ENCODE assay signal across 17 cellular contexts in genomic region chrX:147884958-147885357, GRCh38. TPM values are rescaled to one million over a fixed set of nuclear protein-coding genes. Genes with fewer than 3 reads are reported as not detected.
DNase-seq lines count a peak whose midpoint lies in the region; ATAC-seq, FAIRE-seq and TF ChIP-seq lines count a peak whose summit lies in the region.
"Had no signal": no experiment of that assay in that cellular context is flagged by ENCODE, and none has a peak within 500 bp of the region (broad histone marks: within the 10 kb centered on the region; RNA-seq: fewer than 3 reads in every experiment).

No MANE protein-coding gene starts in this region.

- H3K4me3 ChIP-seq in fibroblast of villous mesenchyme (ENCODE audit: low read depth, low read length) (no peak overlapping the region), gastroesophageal sphincter (no peak overlapping the region), GM23338 (no peak overlapping the region)
- H3K4me3 ChIP-seq: prostate gland had no signal

- no peaks in the 10 kb centered on the region for H3F3A ChIP-seq in GM23338 (replicated peaks; ENCODE audit: low read depth)

- no peaks in the 10 kb centered on the region for H3K36me3 Mint-ChIP-seq in GM23338 (ENCODE audit: low read depth)
- H3K36me3 Mint-ChIP-seq: stimulated activated naive B cell treated with anti-CD40 and anti-IgM and Interleukin-4, amounts not matched to agents 10 μg/mL and 1 μg/mL and 100 μg/mL, for 72 hours had no signal

- WGBS in gastroesophageal sphincter (ENCODE audit: low coverage in 1 of 2), 2 donors = 25 to 27% methylated on average over 2 of the region's 2 CpGs

- H3K4me1 Mint-ChIP-seq in GM23338 = no peaks in the 10 kb centered on the region
- H3K4me1 Mint-ChIP-seq: B cell had no signal

- H3K4me1 ChIP-seq in gastroesophageal sphincter (no peaks in the 10 kb centered on the region), GM23338 (ENCODE audit: insufficient read depth) (no peaks in the 10 kb centered on the region)
- H3K4me1 ChIP-seq: prostate gland had no signal

- H2AFZ ChIP-seq in GM23338 = no peak overlapping the region

- TF ChIP-seq EP300 in gastroesophageal sphincter (IDR thresholded peaks at IDR 0.05) = no peak

- H3K9me3 Mint-ChIP-seq in GM23338 = no peaks in the 10 kb centered on the region

- no peak for FAIRE-seq in GM12892 (lab: Jason Lieb, UNC)
- FAIRE-seq: frontal cortex, H54 had no signal

- H3K36me3 ChIP-seq in gastroesophageal sphincter (no peaks in the 10 kb centered on the region), GM23338 (ENCODE audit: insufficient read depth) (no peaks in the 10 kb centered on the region)
- H3K36me3 ChIP-seq: prostate gland had no signal

- TF ChIP-seq POLR2A in GM12892 (IDR thresholded peaks at IDR 0.05; ENCODE audit: low read depth, low read length) (no peak), gastroesophageal sphincter (IDR thresholded peaks at IDR 0.05) (no peak)

- H3K9me2 ChIP-seq in GM23338 (ENCODE audit: insufficient read depth) = no peaks in the 10 kb centered on the region

- TF ChIP-seq CTCF in fibroblast of villous mesenchyme (IDR thresholded peaks at IDR 0.05; ENCODE audit: insufficient read depth, low read depth, low read length) (no peak), gastroesophageal sphincter (IDR thresholded peaks at IDR 0.05) (no peak), GM23338 (conservative IDR thresholded peaks at IDR 0.05; ENCODE audit: low read depth in 2 of 2) (no peak)

- H3K27me3 ChIP-seq in gastroesophageal sphincter = no peaks in the 10 kb centered on the region
- H3K27me3 ChIP-seq in GM23338 (ENCODE audit: insufficient read depth) = no peaks in the 10 kb centered on the region

- no peak overlapping the region for H3K27ac Mint-ChIP-seq in GM23338
- H3K27ac Mint-ChIP-seq: B cell; stimulated activated naive B cell treated with anti-CD40 and anti-IgM and Interleukin-4, amounts not matched to agents 10 μg/mL and 1 μg/mL and 100 μg/mL, for 72 hours had no signal

- H3K4me3 Mint-ChIP-seq in GM23338 = no peak overlapping the region
- H3K4me3 Mint-ChIP-seq: B cell; stimulated activated naive B cell treated with anti-CD40 and anti-IgM and Interleukin-4, amounts not matched to agents 10 μg/mL and 1 μg/mL and 100 μg/mL, for 72 hours had no signal

- no peaks in the 10 kb centered on the region for H3K79me2 ChIP-seq in GM23338 (replicated peaks; ENCODE audit: insufficient read depth)

- H3K27me3 Mint-ChIP-seq in GM23338 (ENCODE audit: insufficient read depth, low read depth, poor library complexity) = no peaks in the 10 kb centered on the region
- H3K27me3 Mint-ChIP-seq: B cell had no signal

- H3K27ac ChIP-seq in gastroesophageal sphincter (no peak overlapping the region), GM23338 (ENCODE audit: low read depth) (no peak overlapping the region)
- H3K27ac ChIP-seq: prostate gland had no signal

- H3K9me3 ChIP-seq in gastroesophageal sphincter = no peaks in the 10 kb centered on the region
- H3K9me3 ChIP-seq: prostate gland had no signal

- ATAC-seq in GM18502 (IDR thresholded peaks at IDR 0.05; ENCODE audit: poor library complexity, unreplicated experiment) (peak; percentile 71), GM21576 (IDR thresholded peaks at IDR 0.05; ENCODE audit: unreplicated experiment) (peak; percentile 59), gastroesophageal sphincter (no peak), GM23338 (no peak)
- ATAC-seq: stimulated activated naive B cell treated with anti-CD40 and anti-IgM and Interleukin-4, amounts not matched to agents 10 μg/mL and 1 μg/mL and 100 μg/mL, for 72 hours had no signal

- no peak overlapping the region for H3K4me2 ChIP-seq in GM23338

- H4K20me1 ChIP-seq in GM23338 (replicated peaks; ENCODE audit: insufficient read depth) = no peaks in the 10 kb centered on the region

- DNase-seq in M059J (ENCODE audit: low read depth) (peak; percentile 3), fibroblast of villous mesenchyme (ENCODE audit: low read depth) (peak; percentile 10), GM12892 (ENCODE audit: insufficient read length) (no peak), GM23338 (ENCODE audit: low spot score) (no peak), NCI-H345 treated with DMSO at 0.1 percent for 48 hours (lab: John Stamatoyannopoulos, UW; ENCODE audit: unreplicated experiment) (no peak)
- DNase-seq: activated CD4-positive, CD25-positive, alpha-beta regulatory T cell treated with anti-CD3 and anti-CD28 coated beads, Interleukin-2, amount 50 U/mL, for 72 hours; activated T-cell treated with anti-CD3 and anti-CD28 coated beads, Interleukin-2, amount 50 U/mL, for 1 hour; islet precursor cell; stimulated activated naive B cell treated with anti-CD40 and anti-IgM and Interleukin-4, amounts not matched to agents 10 μg/mL and 1 μg/mL and 100 μg/mL, for 72 hours; SW 1271 had no signal

TF ChIP-seq in GM23338, 12 proteins besides CTCF, POLR2A, EP300 and RAD21 (continues in another document):
- TF ChIP-seq ZNF331 (CRISPR knock-in tag; IDR thresholded peaks at IDR 0.05; ENCODE audit: low read depth) (no peak), ZNF114 (CRISPR knock-in tag; IDR thresholded peaks at IDR 0.05) (no peak), REST (IDR thresholded peaks at IDR 0.05; ENCODE audit: unreplicated experiment) (no peak)

RNA-seq across cellular contexts. Expression of gene FMR1, which starts 26.8 kb away (rescaled TPM):
- 40.0 and 60.7 TPM in 2 replicates for total RNA-seq in M059J (2014; rRNA removed; shearing (Covaris generic))
- total RNA-seq in fibroblast of villous mesenchyme (27.6 and 28.7 TPM in 2 replicates), gastroesophageal sphincter (10 to 100 TPM; 23.2 to 36.6 (median 31.5) TPM)
- 30.7 TPM for polyA plus RNA-seq in GM12892 (2012; ENCODE audit: missing spikeins)
- total RNA-seq in GM23338 (2014; rRNA removed; shearing (Covaris generic)) = 36.5 and 44.3 TPM in 2 replicates
- polyA plus RNA-seq in GM23338 (2016; fragmentation: Nextera tagmentation; extraction: Ambion mirVana) = 13.0 and 17.1 TPM in 2 replicates

Comparison
In these comparisons a context has a peak if more than half of its experiments do, and no peak if none do; other contexts are left out.
1. ATAC-seq: peak in GM18502 (single experiment) and GM21576 (single experiment); none in gastroesophageal sphincter (single experiment) and GM23338 (single experiment).
2. DNase-seq: peak in M059J (single experiment) and fibroblast of villous mesenchyme (single experiment); none in GM12892 (single experiment), GM23338 (single experiment) and NCI-H345 treated with DMSO at 0.1 percent for 48 hours (single experiment).